Comparison of ENCODE assay signal across 1 cellular context in genomic region chr16:88230967-88231615, GRCh38.
TF ChIP-seq lines count a peak whose summit lies in the region.

No MANE protein-coding gene starts in this region.

TF ChIP-seq in HepG2, 621 proteins besides CTCF, POLR2A, EP300 and RAD21:
- TF ChIP-seq ZNF281 (CRISPR knock-in tag; IDR thresholded peaks at IDR 0.05; ENCODE audit: borderline replicate concordance) (peak; percentile 40; the same call in 1 of the 2 replicates), BHLHE40 (IDR thresholded peaks at IDR 0.05; ENCODE audit: low read length) (peak; percentile 15; the same call in 1 of the 2 replicates)
